35 cellular contexts compared by ENCODE assay signal in the genomic region with DNA sequence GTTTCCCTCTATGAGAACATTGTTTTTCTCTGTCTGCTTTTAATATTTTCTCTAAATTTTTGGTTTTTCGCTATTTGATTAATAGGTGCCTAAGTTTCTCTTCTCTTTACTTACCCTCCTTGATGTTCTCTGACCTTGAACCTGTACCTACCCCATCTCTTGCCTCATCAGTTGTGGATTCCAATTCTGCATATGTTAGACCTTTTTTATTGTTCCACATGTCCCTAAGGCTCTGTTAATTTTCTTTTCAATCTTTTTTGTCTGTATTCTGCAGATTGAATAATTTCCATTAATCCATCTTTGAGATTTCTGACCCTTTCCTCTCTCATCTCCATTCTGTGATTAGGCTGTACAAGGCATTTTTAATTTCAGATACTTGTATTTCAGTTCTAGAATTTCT.
"Had no signal": no experiment of that assay in that cellular context is flagged by ENCODE, and none has a peak within 500 bp of the region (broad histone marks: within the 10 kb centered on the region; RNA-seq: fewer than 3 reads in every experiment).

No MANE protein-coding gene starts in this region.

- DNase-seq: Kasumi-1, MG63, MM.1S, MV-4-11, NCI-H1048, NCI-H1092, NCI-H1092 treated with DMSO at 0.1 percent for 48 hours, NCI-H1105, NCI-H1105 treated with DMSO at 0.1 percent for 48 hours, NCI-H1417, NCI-H1417 treated with DMSO at 0.1 percent for 48 hours, NCI-H1436, NCI-H1436 treated with DMSO at 0.1 percent for 48 hours, NCI-H146, NCI-H1694, NCI-H1694 treated with DMSO at 0.1 percent for 48 hours, NCI-H187, NCI-H187 treated with DMSO at 0.1 percent for 48 hours, NCI-H1930, NCI-H2029, NCI-H2029 treated with DMSO at 0.1 percent for 48 hours, NCI-H2081, NCI-H2081 treated with DMSO at 0.1 percent for 48 hours, NCI-H2107, NCI-H2171, NCI-H2171 treated with DMSO at 0.1 percent for 48 hours, NCI-H2227 treated with DMSO at 0.1 percent for 48 hours, NCI-H226, NCI-H345, NCI-H446, NCI-H446 treated with DMSO at 0.1 percent for 48 hours, NCI-H510A, NCI-H510A treated with DMSO at 0.1 percent for 48 hours, NCI-H524, NCI-H524 treated with DMSO at 0.1 percent for 48 hours had no signal

- H3K27me3 ChIP-seq: MG63 had no signal

- H3K9me3 ChIP-seq: MG63 had no signal

- H3K4me3 ChIP-seq: MG63 had no signal
